Comparison of ENCODE assay signal across 1 cellular context in genomic region chr19:49556412-49557398, GRCh38.
TF ChIP-seq lines count a peak whose summit lies in the region.

No MANE protein-coding gene starts in this region.

TF ChIP-seq in GM12878, 131 proteins besides CTCF, POLR2A, EP300 and RAD21:
- no peak for TF ChIP-seq STAT1 (conservative IDR thresholded peaks at IDR 0.05)
